In genomic region chr13:33918199-33918932, GRCh38 we compare ENCODE assay signal across 13 cellular contexts.
DNase-seq lines count a peak whose midpoint lies in the region; ATAC-seq and TF ChIP-seq lines count a peak whose summit lies in the region.
"Had no signal": no experiment of that assay in that cellular context is flagged by ENCODE, and none has a peak within 500 bp of the region (broad histone marks: within the 10 kb centered on the region; RNA-seq: fewer than 3 reads in every experiment).

No MANE protein-coding gene starts in this region.

- H3K9me3 ChIP-seq in MG63 (no peaks in the 10 kb centered on the region), left lung (no peaks in the 10 kb centered on the region), tibial artery (no peaks in the 10 kb centered on the region)
- H3K9me3 ChIP-seq: prostate gland had no signal

- no peak overlapping the region for H3K27ac ChIP-seq in left lung
- no peak overlapping the region for H3K27ac ChIP-seq in tibial artery
- H3K27ac ChIP-seq: prostate gland had no signal

- H3K4me1 Mint-ChIP-seq in CD14-positive monocyte = peaks cover 12% of the 10 kb centered on the region
- H3K4me1 Mint-ChIP-seq in activated T-helper 2 cell treated with anti-CD3 and anti-CD28 coated beads, Interferon-gamma antibody, Interleukin-2, Interleukin-4, amounts not matched to agents 10 μg/mL and 5 μg/mL and 100 μg/mL, durations not matched to agents 14 hours and 24 hours and 36 hours (ENCODE audit: low read depth) = no peaks in the 10 kb centered on the region
- H3K4me1 Mint-ChIP-seq: T-helper 17 cell had no signal

- intact Hi-C loops in CD14-positive monocyte (cut with micrococcal nuclease) (no loop called here), left lung (cut with DNase I) (no loop called here), tibial artery (cut with DNase I; ENCODE audit: low total_unique reads) (no loop called here)
- intact Hi-C loops in activated T-helper 2 cell treated with anti-CD3 and anti-CD28 coated beads, Interferon-gamma antibody, Interleukin-2, Interleukin-4, amounts not matched to agents 10 μg/mL and 5 μg/mL and 100 μg/mL, durations not matched to agents 14 hours and 24 hours and 36 hours (cut with micrococcal nuclease) = no loop called here

- TF ChIP-seq CTCF in CD14-positive monocyte (IDR thresholded peaks at IDR 0.05) (no peak), left lung (IDR thresholded peaks at IDR 0.05) (no peak), tibial artery (IDR thresholded peaks at IDR 0.05) (no peak)

- H3K27me3 ChIP-seq in MG63 = no peaks in the 10 kb centered on the region
- no peaks in the 10 kb centered on the region for H3K27me3 ChIP-seq in left lung
- no peaks in the 10 kb centered on the region for H3K27me3 ChIP-seq in tibial artery

- H3K27ac Mint-ChIP-seq in CD14-positive monocyte = peak overlapping the region in 6 of 7 donors; percentile 21 to 82 (median 54)
- no peak overlapping the region for H3K27ac Mint-ChIP-seq in activated T-helper 2 cell treated with anti-CD3 and anti-CD28 coated beads, Interferon-gamma antibody, Interleukin-2, Interleukin-4, amounts not matched to agents 10 μg/mL and 5 μg/mL and 100 μg/mL, durations not matched to agents 14 hours and 24 hours and 36 hours
- H3K27ac Mint-ChIP-seq: T-helper 17 cell had no signal

- H3K27me3 Mint-ChIP-seq in CD14-positive monocyte (ENCODE audit: low read depth in 3 of 3) = no peaks in the 10 kb centered on the region
- H3K27me3 Mint-ChIP-seq in activated T-helper 2 cell treated with anti-CD3 and anti-CD28 coated beads, Interferon-gamma antibody, Interleukin-2, Interleukin-4, amounts not matched to agents 10 μg/mL and 5 μg/mL and 100 μg/mL, durations not matched to agents 14 hours and 24 hours and 36 hours (ENCODE audit: low read depth) = no peaks in the 10 kb centered on the region
- H3K27me3 Mint-ChIP-seq: T-helper 17 cell had no signal

- DNase-seq in CD14-positive monocyte (ENCODE audit: low spot score) (peak; percentile 69), MG63 (peak; percentile 78), astrocyte of the hippocampus (ENCODE audit: low read depth, low spot score) (peak; percentile 74), left lung (peak in 1 of 2 donors; percentile 39), tibial artery (no peak)
- DNase-seq in activated T-helper 2 cell treated with anti-CD3 and anti-CD28 coated beads, Interferon-gamma antibody, Interleukin-2, Interleukin-4, amounts not matched to agents 10 μg/mL and 5 μg/mL and 100 μg/mL, durations not matched to agents 14 hours and 24 hours and 36 hours (ENCODE audit: low spot score) = no peak
- DNase-seq: activated gamma-delta T cell; H7; stimulated activated naive CD4-positive, alpha-beta T cell; T-helper 17 cell had no signal

- H3K9me3 Mint-ChIP-seq in CD14-positive monocyte = no peaks in the 10 kb centered on the region
- H3K9me3 Mint-ChIP-seq in activated T-helper 2 cell treated with anti-CD3 and anti-CD28 coated beads, Interferon-gamma antibody, Interleukin-2, Interleukin-4, amounts not matched to agents 10 μg/mL and 5 μg/mL and 100 μg/mL, durations not matched to agents 14 hours and 24 hours and 36 hours = no peaks in the 10 kb centered on the region

- H3K36me3 ChIP-seq in MG63 (no peaks in the 10 kb centered on the region), left lung (no peaks in the 10 kb centered on the region), tibial artery (no peaks in the 10 kb centered on the region)
- H3K36me3 ChIP-seq: prostate gland had no signal

- H3K36me3 Mint-ChIP-seq in CD14-positive monocyte = no peaks in the 10 kb centered on the region
- H3K36me3 Mint-ChIP-seq in activated T-helper 2 cell treated with anti-CD3 and anti-CD28 coated beads, Interferon-gamma antibody, Interleukin-2, Interleukin-4, amounts not matched to agents 10 μg/mL and 5 μg/mL and 100 μg/mL, durations not matched to agents 14 hours and 24 hours and 36 hours (ENCODE audit: low read depth) = no peaks in the 10 kb centered on the region

- ATAC-seq in left lung (peak; percentile 66), HG02623 (IDR thresholded peaks at IDR 0.05; ENCODE audit: unreplicated experiment) (no peak), HG02759 (IDR thresholded peaks at IDR 0.05; ENCODE audit: unreplicated experiment) (no peak)
- ATAC-seq: T-helper 17 cell had no signal

- H3K4me1 ChIP-seq in left lung (no peaks in the 10 kb centered on the region), tibial artery (no peaks in the 10 kb centered on the region)
- H3K4me1 ChIP-seq: prostate gland had no signal

- no peak overlapping the region for H3K4me3 Mint-ChIP-seq in CD14-positive monocyte
- no peak overlapping the region for H3K4me3 Mint-ChIP-seq in activated T-helper 2 cell treated with anti-CD3 and anti-CD28 coated beads, Interferon-gamma antibody, Interleukin-2, Interleukin-4, amounts not matched to agents 10 μg/mL and 5 μg/mL and 100 μg/mL, durations not matched to agents 14 hours and 24 hours and 36 hours (ENCODE audit: low read depth)
- H3K4me3 Mint-ChIP-seq: T-helper 17 cell had no signal

- H3K4me3 ChIP-seq in MG63 = no peak overlapping the region
- no peak overlapping the region for H3K4me3 ChIP-seq in left lung
- no peak overlapping the region for H3K4me3 ChIP-seq in tibial artery
- H3K4me3 ChIP-seq: prostate gland had no signal

Comparison
In these comparisons a context has a peak if more than half of its experiments do, and no peak if none do; other contexts are left out.
1. DNase-seq: peak in CD14-positive monocyte (single experiment), MG63 (single experiment) and astrocyte of the hippocampus (single experiment); none in activated T-helper 2 cell treated with anti-CD3 and anti-CD28 coated beads, Interferon-gamma antibody, Interleukin-2, Interleukin-4, amounts not matched to agents 10 μg/mL and 5 μg/mL and 100 μg/mL, durations not matched to agents 14 hours and 24 hours and 36 hours (single experiment) and tibial artery (0 of 2).